In the genomic region with DNA sequence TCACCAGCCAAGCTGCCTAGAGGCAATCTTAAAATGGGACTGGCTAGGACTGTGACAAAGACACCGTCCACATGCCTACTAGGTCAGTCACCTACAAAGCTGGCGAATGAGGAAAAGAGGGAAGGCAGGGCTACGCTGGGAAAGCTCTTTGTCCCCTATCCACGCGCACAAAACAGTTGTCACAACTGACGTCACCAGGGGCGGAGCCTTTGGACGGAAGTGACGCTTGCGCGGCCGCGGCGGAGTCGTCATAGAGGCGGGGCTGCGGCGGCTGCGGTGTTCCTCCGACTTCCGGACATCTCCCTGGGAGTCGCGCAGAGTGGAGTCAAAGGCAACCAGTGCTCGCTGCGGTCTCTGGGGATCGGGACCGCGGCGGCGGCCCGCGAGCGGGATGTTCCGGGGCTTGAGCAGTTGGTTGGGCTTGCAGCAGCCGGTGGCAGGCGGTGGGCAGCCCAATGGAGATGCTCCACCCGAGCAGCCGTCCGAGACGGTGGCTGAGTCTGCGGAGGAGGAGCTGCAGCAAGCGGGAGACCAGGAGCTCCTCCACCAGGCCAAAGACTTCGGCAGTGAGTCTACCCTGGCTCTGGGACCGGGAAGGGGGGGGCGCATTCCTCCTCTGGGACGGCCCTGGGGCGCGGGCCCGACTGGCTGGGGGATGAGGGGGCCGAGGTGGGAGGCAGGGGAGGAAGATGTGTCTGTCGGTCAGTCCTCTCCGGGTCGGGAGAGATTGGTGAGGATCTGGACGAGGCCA, we compare ENCODE assay signal across 1 cellular context.
TF ChIP-seq lines count a peak whose summit lies in the region.

TSS of gene SYAP1 (plus strand) at position 279 of the 751 bp plus-strand sequence. CDS start at position 392, 113 bp downstream.

TF ChIP-seq in K562, 482 proteins besides CTCF, POLR2A, EP300 and RAD21 (continued from another document and continues in another):
- TF ChIP-seq SRSF3 (IDR thresholded peaks at IDR 0.05; ENCODE audit: insufficient read depth, low read length) (no peak), GABPB2 (CRISPR knock-in tag; conservative IDR thresholded peaks at IDR 0.05) (no peak), KAT7 (CRISPR knock-in tag; IDR thresholded peaks at IDR 0.05; ENCODE audit: borderline replicate concordance) (no peak), KAT2B (IDR thresholded peaks at IDR 0.05; ENCODE audit: low read depth, low read length) (no peak), GTF2A2 (tag; IDR thresholded peaks at IDR 0.05) (no peak), ZKSCAN3 (CRISPR knock-in tag; IDR thresholded peaks at IDR 0.05) (no peak), CBX8 (IDR thresholded peaks at IDR 0.05; ENCODE audit: borderline replicate concordance, extremely low read depth, low read depth, low read length, poor library complexity, severe bottlenecking) (no peak), CEBPG (CRISPR knock-in tag; IDR thresholded peaks at IDR 0.05) (no peak), CEBPG (tag; conservative IDR thresholded peaks at IDR 0.05 in 1 of 2, IDR thresholded peaks at IDR 0.05 in 1 of 2) (no peak), ELF2 (CRISPR knock-in tag; IDR thresholded peaks at IDR 0.05) (peak; percentile 39; the same call in 1 of the 2 replicates), MAZ (CRISPR knock-in tag; conservative IDR thresholded peaks at IDR 0.05 in 1 of 2, IDR thresholded peaks at IDR 0.05 in 1 of 2) (peak in 1 of 2 experiments; percentile 24; a peak in 2 of 4 replicates), GATA2 (CRISPR knock-in tag; IDR thresholded peaks at IDR 0.05) (no peak), ZNF717 (CRISPR knock-in tag; IDR thresholded peaks at IDR 0.05) (no peak), ZNF77 (CRISPR knock-in tag; IDR thresholded peaks at IDR 0.05) (no peak), POLR3G (IDR thresholded peaks at IDR 0.05; ENCODE audit: extremely low read depth, insufficient read length, insufficient replicate concordance) (no peak), ZNF165 (CRISPR knock-in tag; IDR thresholded peaks at IDR 0.05; ENCODE audit: borderline replicate concordance) (no peak), SMARCA4 (IDR thresholded peaks at IDR 0.05) (no peak), HNRNPL (IDR thresholded peaks at IDR 0.05; ENCODE audit: low read depth, low read length) (no peak), EP400 (IDR thresholded peaks at IDR 0.05) (peak; percentile 83), NCOA1 (IDR thresholded peaks at IDR 0.05; ENCODE audit: low read depth) (peak; percentile 42; the same call in 1 of the 2 replicates), HNRNPLL (IDR thresholded peaks at IDR 0.05; ENCODE audit: low read depth, low read length, poor library complexity, severe bottlenecking) (peak; percentile 74), CREB3L1 (IDR thresholded peaks at IDR 0.05; ENCODE audit: borderline replicate concordance, low read depth) (0 out of 2 replicates have a peak, but pooled peaks have one; percentile 37), ETV5 (CRISPR knock-in tag; IDR thresholded peaks at IDR 0.05; ENCODE audit: low read depth) (peak; percentile 90), HNRNPUL1 (IDR thresholded peaks at IDR 0.05; ENCODE audit: low read length) (no peak), ZNF766 (CRISPR knock-in tag; conservative IDR thresholded peaks at IDR 0.05) (no peak; the same call in 1 of the 2 replicates), CBFA2T2 (conservative IDR thresholded peaks at IDR 0.05) (no peak), MCM3 (IDR thresholded peaks at IDR 0.05) (no peak), HDGF (IDR thresholded peaks at IDR 0.05) (no peak), ARID2 (IDR thresholded peaks at IDR 0.05) (no peak), HLTF (IDR thresholded peaks at IDR 0.05) (no peak), MBD2 (IDR thresholded peaks at IDR 0.05; ENCODE audit: borderline replicate concordance, low read depth) (peak; percentile 69), NCOA2 (IDR thresholded peaks at IDR 0.05; ENCODE audit: partially characterized antibody in 2 of 2) (no peak), ZNF282 (CRISPR knock-in tag; IDR thresholded peaks at IDR 0.05) (no peak), EZH2 (IDR thresholded peaks at IDR 0.05; ENCODE audit: borderline replicate concordance, low read depth, low read length) (no peak), BCL6 (CRISPR knock-in tag; IDR thresholded peaks at IDR 0.05) (no peak), LARP7 (IDR thresholded peaks at IDR 0.05) (no peak), E2F3 (CRISPR knock-in tag; IDR thresholded peaks at IDR 0.05) (no peak), MTF1 (CRISPR knock-in tag; IDR thresholded peaks at IDR 0.05; ENCODE audit: borderline replicate concordance) (no peak), PURB (CRISPR knock-in tag; IDR thresholded peaks at IDR 0.05; ENCODE audit: low read depth) (no peak), HMBOX1 (IDR thresholded peaks at IDR 0.05) (peak; percentile 51), JUND (IDR thresholded peaks at IDR 0.05; ENCODE audit: borderline replicate concordance, low read depth, low read length) (peak; percentile 87), JUND (tag; IDR thresholded peaks at IDR 0.05; ENCODE audit: borderline replicate concordance, low read depth, low read length) (peak; percentile 81; the same call in 2 of the 3 replicates), SLC30A9 (CRISPR knock-in tag; IDR thresholded peaks at IDR 0.05) (no peak), RB1 (IDR thresholded peaks at IDR 0.05; ENCODE audit: low read depth) (no peak), ZNF655 (CRISPR knock-in tag; IDR thresholded peaks at IDR 0.05) (no peak), CBFB (CRISPR knock-in tag; IDR thresholded peaks at IDR 0.05) (no peak), TCF3 (CRISPR knock-in tag; IDR thresholded peaks at IDR 0.05) (no peak), FOS (IDR thresholded peaks at IDR 0.05; ENCODE audit: extremely low read depth, insufficient read length) (no peak), XRCC5 (IDR thresholded peaks at IDR 0.05; ENCODE audit: low read depth, low read length) (no peak), CXXC5 (CRISPR knock-in tag; IDR thresholded peaks at IDR 0.05) (peak; percentile 91), HOXB6 (CRISPR knock-in tag; IDR thresholded peaks at IDR 0.05; ENCODE audit: borderline replicate concordance) (no peak), FOXK2 (conservative IDR thresholded peaks at IDR 0.05 in 1 of 2, IDR thresholded peaks at IDR 0.05 in 1 of 2; ENCODE audit: low read depth in 2 of 2) (peak; percentile 80 to 85), KAT8 (IDR thresholded peaks at IDR 0.05; ENCODE audit: low read depth) (no peak), NFIC (IDR thresholded peaks at IDR 0.05) (peak; percentile 27), ELK1 (CRISPR knock-in tag; IDR thresholded peaks at IDR 0.05) (no peak), TARDBP (IDR thresholded peaks at IDR 0.05) (peak; percentile 30; the same call in 1 of the 2 replicates)
- TF ChIP-seq, protein P1, sequence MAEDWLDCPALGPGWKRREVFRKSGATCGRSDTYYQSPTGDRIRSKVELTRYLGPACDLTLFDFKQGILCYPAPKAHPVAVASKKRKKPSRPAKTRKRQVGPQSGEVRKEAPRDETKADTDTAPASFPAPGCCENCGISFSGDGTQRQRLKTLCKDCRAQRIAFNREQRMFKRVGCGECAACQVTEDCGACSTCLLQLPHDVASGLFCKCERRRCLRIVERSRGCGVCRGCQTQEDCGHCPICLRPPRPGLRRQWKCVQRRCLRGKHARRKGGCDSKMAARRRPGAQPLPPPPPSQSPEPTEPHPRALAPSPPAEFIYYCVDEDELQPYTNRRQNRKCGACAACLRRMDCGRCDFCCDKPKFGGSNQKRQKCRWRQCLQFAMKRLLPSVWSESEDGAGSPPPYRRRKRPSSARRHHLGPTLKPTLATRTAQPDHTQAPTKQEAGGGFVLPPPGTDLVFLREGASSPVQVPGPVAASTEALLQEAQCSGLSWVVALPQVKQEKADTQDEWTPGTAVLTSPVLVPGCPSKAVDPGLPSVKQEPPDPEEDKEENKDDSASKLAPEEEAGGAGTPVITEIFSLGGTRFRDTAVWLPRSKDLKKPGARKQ (CRISPR knock-in tag; IDR thresholded peaks at IDR 0.05), result no peak
- TF ChIP-seq, protein P2, sequence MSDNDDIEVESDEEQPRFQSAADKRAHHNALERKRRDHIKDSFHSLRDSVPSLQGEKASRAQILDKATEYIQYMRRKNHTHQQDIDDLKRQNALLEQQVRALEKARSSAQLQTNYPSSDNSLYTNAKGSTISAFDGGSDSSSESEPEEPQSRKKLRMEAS (CRISPR knock-in tag; IDR thresholded peaks at IDR 0.05), result peak; percentile 61
- TF ChIP-seq, protein P3, sequence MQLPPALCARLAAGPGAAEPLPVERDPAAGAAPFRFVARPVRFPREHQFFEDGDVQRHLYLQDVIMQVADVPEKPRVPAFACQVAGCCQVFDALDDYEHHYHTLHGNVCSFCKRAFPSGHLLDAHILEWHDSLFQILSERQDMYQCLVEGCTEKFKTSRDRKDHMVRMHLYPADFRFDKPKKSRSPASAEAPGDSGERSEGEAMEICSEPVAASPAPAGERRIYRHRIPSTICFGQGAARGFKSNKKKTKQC (CRISPR knock-in tag; IDR thresholded peaks at IDR 0.05), result no peak
- TF ChIP-seq, protein P4, sequence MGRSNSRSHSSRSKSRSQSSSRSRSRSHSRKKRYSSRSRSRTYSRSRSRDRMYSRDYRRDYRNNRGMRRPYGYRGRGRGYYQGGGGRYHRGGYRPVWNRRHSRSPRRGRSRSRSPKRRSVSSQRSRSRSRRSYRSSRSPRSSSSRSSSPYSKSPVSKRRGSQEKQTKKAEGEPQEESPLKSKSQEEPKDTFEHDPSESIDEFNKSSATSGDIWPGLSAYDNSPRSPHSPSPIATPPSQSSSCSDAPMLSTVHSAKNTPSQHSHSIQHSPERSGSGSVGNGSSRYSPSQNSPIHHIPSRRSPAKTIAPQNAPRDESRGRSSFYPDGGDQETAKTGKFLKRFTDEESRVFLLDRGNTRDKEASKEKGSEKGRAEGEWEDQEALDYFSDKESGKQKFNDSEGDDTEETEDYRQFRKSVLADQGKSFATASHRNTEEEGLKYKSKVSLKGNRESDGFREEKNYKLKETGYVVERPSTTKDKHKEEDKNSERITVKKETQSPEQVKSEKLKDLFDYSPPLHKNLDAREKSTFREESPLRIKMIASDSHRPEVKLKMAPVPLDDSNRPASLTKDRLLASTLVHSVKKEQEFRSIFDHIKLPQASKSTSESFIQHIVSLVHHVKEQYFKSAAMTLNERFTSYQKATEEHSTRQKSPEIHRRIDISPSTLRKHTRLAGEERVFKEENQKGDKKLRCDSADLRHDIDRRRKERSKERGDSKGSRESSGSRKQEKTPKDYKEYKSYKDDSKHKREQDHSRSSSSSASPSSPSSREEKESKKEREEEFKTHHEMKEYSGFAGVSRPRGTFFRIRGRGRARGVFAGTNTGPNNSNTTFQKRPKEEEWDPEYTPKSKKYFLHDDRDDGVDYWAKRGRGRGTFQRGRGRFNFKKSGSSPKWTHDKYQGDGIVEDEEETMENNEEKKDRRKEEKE (IDR thresholded peaks at IDR 0.05; ENCODE audit: borderline replicate concordance in 1 of 2, control insufficient read depth in 1 of 2, low read depth in 2 of 2, low read length in 1 of 2), result no peak
- TF ChIP-seq, protein P5, sequence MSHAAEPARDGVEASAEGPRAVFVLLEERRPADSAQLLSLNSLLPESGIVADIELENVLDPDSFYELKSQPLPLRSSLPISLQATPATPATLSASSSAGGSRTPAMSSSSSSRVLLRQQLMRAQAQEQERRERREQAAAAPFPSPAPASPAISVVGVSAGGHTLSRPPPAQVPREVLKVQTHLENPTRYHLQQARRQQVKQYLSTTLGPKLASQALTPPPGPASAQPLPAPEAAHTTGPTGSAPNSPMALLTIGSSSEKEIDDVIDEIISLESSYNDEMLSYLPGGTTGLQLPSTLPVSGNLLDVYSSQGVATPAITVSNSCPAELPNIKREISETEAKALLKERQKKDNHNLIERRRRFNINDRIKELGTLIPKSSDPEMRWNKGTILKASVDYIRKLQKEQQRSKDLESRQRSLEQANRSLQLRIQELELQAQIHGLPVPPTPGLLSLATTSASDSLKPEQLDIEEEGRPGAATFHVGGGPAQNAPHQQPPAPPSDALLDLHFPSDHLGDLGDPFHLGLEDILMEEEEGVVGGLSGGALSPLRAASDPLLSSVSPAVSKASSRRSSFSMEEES (CRISPR knock-in tag; IDR thresholded peaks at IDR 0.05), result no peak
